8 cellular contexts compared by ENCODE assay signal in genomic region chr15:90389513-90389912, GRCh38. TPM values are rescaled to one million over a fixed set of nuclear protein-coding genes. Genes with fewer than 3 reads are reported as not detected.
A peak's percentile ranks its signal among the peaks of the same experiment; 100 is the strongest.
DNase-seq lines count a peak whose midpoint lies in the region; ATAC-seq and TF ChIP-seq lines count a peak whose summit lies in the region.

No MANE protein-coding gene starts in this region.

- H3K27ac ChIP-seq in caudate nucleus (ENCODE audit: low read depth, low read length), result no peak overlapping the region

- peaks cover 29 to 52% of the 10 kb centered on the region in 2 donors for H3K36me3 Mint-ChIP-seq in activated naive CD4-positive, alpha-beta T cell treated with anti-CD3 and anti-CD28 coated beads, Interleukin-2, amount 50 U/mL, for 72 hours
- H3K36me3 Mint-ChIP-seq in immature natural killer cell, result peaks cover 11 to 25% (median 12%) of the 10 kb centered on the region in 3 donors
- peaks cover 45% of the 10 kb centered on the region for H3K36me3 Mint-ChIP-seq in stimulated activated memory B cell treated with anti-CD40 and anti-IgM and Interleukin-4, amounts not matched to agents 10 μg/mL and 1 μg/mL and 100 μg/mL, for 72 hours

- H3K4me3 ChIP-seq in HFF-Myc (replicated peaks; ENCODE audit: low read depth, low read length), result peak overlapping the region; percentile 63

- ATAC-seq in activated naive CD4-positive, alpha-beta T cell treated with anti-CD3 and anti-CD28 coated beads, Interleukin-2, amount 50 U/mL, for 72 hours, result no peak
- no peak for ATAC-seq in stimulated activated memory B cell treated with anti-CD40 and anti-IgM and Interleukin-4, amounts not matched to agents 10 μg/mL and 1 μg/mL and 100 μg/mL, for 72 hours

- peaks cover 1 to 8% (median 7%) of the 10 kb centered on the region in 3 donors for H3K27me3 Mint-ChIP-seq in immature natural killer cell (ENCODE audit: low read depth in 3 of 3)
- no peaks in the 10 kb centered on the region for H3K27me3 Mint-ChIP-seq in stimulated activated memory B cell treated with anti-CD40 and anti-IgM and Interleukin-4, amounts not matched to agents 10 μg/mL and 1 μg/mL and 100 μg/mL, for 72 hours

- H3K27ac Mint-ChIP-seq in activated naive CD4-positive, alpha-beta T cell treated with anti-CD3 and anti-CD28 coated beads, Interleukin-2, amount 50 U/mL, for 72 hours, result peak overlapping the region; percentile 94 to 96
- H3K27ac Mint-ChIP-seq in immature natural killer cell, result peak overlapping the region; percentile 78 to 97 (median 92)
- H3K27ac Mint-ChIP-seq in stimulated activated memory B cell treated with anti-CD40 and anti-IgM and Interleukin-4, amounts not matched to agents 10 μg/mL and 1 μg/mL and 100 μg/mL, for 72 hours, result peak overlapping the region; percentile 96

- H3K4me3 Mint-ChIP-seq in immature natural killer cell, result peak overlapping the region; percentile 89 to 96 (median 93)
- peak overlapping the region; percentile 82 for H3K4me3 Mint-ChIP-seq in stimulated activated memory B cell treated with anti-CD40 and anti-IgM and Interleukin-4, amounts not matched to agents 10 μg/mL and 1 μg/mL and 100 μg/mL, for 72 hours

- DNase-seq in HFF-Myc (ENCODE audit: extremely low read depth, low read depth), result no peak
- no peak for DNase-seq in activated naive CD4-positive, alpha-beta T cell treated with anti-CD3 and anti-CD28 coated beads, Interleukin-2, amount 50 U/mL, for 72 hours (ENCODE audit: low spot score in 2 of 2)
- DNase-seq in immature natural killer cell, result no peak
- DNase-seq in caudate nucleus (lab: John Stamatoyannopoulos, UW), result no peak
- no peak for DNase-seq in OCI-M1 (lab: John Stamatoyannopoulos, UW)
- DNase-seq in DMS79 treated with DMSO at 0.1 percent for 48 hours (lab: John Stamatoyannopoulos, UW), result no peak
- no peak for DNase-seq in NCI-H446 treated with DMSO at 0.1 percent for 48 hours (lab: John Stamatoyannopoulos, UW)

- no peak for TF ChIP-seq CTCF in HFF-Myc (IDR thresholded peaks at IDR 0.05; ENCODE audit: low read depth, low read length, missing control alignments)

- peaks cover 69 to 75% of the 10 kb centered on the region in 2 donors for H3K4me1 Mint-ChIP-seq in immature natural killer cell
- H3K4me1 Mint-ChIP-seq in stimulated activated memory B cell treated with anti-CD40 and anti-IgM and Interleukin-4, amounts not matched to agents 10 μg/mL and 1 μg/mL and 100 μg/mL, for 72 hours, result peaks cover 65% of the 10 kb centered on the region

- peaks cover 0 to 4% of the 10 kb centered on the region in 2 donors for H3K9me3 Mint-ChIP-seq in activated naive CD4-positive, alpha-beta T cell treated with anti-CD3 and anti-CD28 coated beads, Interleukin-2, amount 50 U/mL, for 72 hours
- H3K9me3 Mint-ChIP-seq in immature natural killer cell, result no peaks in the 10 kb centered on the region
- H3K9me3 Mint-ChIP-seq in stimulated activated memory B cell treated with anti-CD40 and anti-IgM and Interleukin-4, amounts not matched to agents 10 μg/mL and 1 μg/mL and 100 μg/mL, for 72 hours, result no peaks in the 10 kb centered on the region

RNA-seq across cellular contexts. Expression of gene IQGAP1, which starts 1.5 kb away (rescaled TPM):
- total RNA-seq in activated naive CD4-positive, alpha-beta T cell treated with anti-CD3 and anti-CD28 coated beads, Interleukin-2, amount 50 U/mL, for 72 hours, result 100 to 1,000 TPM; 185 to 192 TPM
- 100 to 1,000 TPM; 179 to 346 (median 238) TPM for polyA plus RNA-seq in immature natural killer cell

RNA-seq across cellular contexts. Expression of gene ZNF774, which starts 37.4 kb away (rescaled TPM):
- total RNA-seq in activated naive CD4-positive, alpha-beta T cell treated with anti-CD3 and anti-CD28 coated beads, Interleukin-2, amount 50 U/mL, for 72 hours, result under 1 TPM; 0.50 to 0.99 TPM
- under 1 TPM in 1 of 3 donors, not detected in 2; 0.16 TPM for polyA plus RNA-seq in immature natural killer cell
